ENCODE assay signal across 12 cellular contexts in genomic region chr2:43088148-43089073, GRCh38.
DNase-seq lines count a peak whose midpoint lies in the region; ATAC-seq, FAIRE-seq and TF ChIP-seq lines count a peak whose summit lies in the region.
"Had no signal": no experiment of that assay in that cellular context is flagged by ENCODE, and none has a peak within 500 bp of the region (broad histone marks: within the 10 kb centered on the region; RNA-seq: fewer than 3 reads in every experiment).

No MANE protein-coding gene starts in this region.

- no peaks in the 10 kb centered on the region for H4K20me1 ChIP-seq in osteoblast (ENCODE audit: insufficient read depth, low read length)

- peak in 1 of 2 experiments; percentile 71; a peak in 3 of 6 replicates for ATAC-seq in A549
- no peak for ATAC-seq in Panc1
- no peak for ATAC-seq in HG02981 (IDR thresholded peaks at IDR 0.05; ENCODE audit: unreplicated experiment)

- no TSS peak for BruUV-seq in Panc1 (replicated peaks; lab: Mats Ljungman, UMichigan)

- intact Hi-C loops in Panc1 (cut with micrococcal nuclease; ENCODE audit: unreplicated experiment) (no loop called here), esophagus muscularis mucosa (cut with DNase I) (loop anchor here (5.0 kb wide), 1 partner anchor 139 kb away; the partner anchor contains the start of gene ZFP36L2), lower leg skin (cut with DNase I; ENCODE audit: low total_unique reads) (no loop called here), dorsolateral prefrontal cortex (cut with DNase I) (no loop called here)

- H3K79me2 ChIP-seq in osteoblast (ENCODE audit: insufficient read depth, low read length) = no peaks in the 10 kb centered on the region

- peaks cover 59% of the 10 kb centered on the region for H3K4me1 ChIP-seq in A549
- peaks cover 31% of the 10 kb centered on the region for H3K4me1 ChIP-seq in Panc1 (ENCODE audit: control insufficient read depth, insufficient read depth, low read length)
- peaks cover 42 to 51% (median 48%) of the 10 kb centered on the region in 4 donors for H3K4me1 ChIP-seq in esophagus muscularis mucosa
- H3K4me1 ChIP-seq in osteoblast (ENCODE audit: insufficient read depth, low read length) = peaks cover 45% of the 10 kb centered on the region

- H3K27me3 ChIP-seq in Panc1 (ENCODE audit: control insufficient read depth, insufficient read depth, low read length) (no peaks in the 10 kb centered on the region), esophagus muscularis mucosa (no peaks in the 10 kb centered on the region), osteoblast (ENCODE audit: insufficient read depth, low read length) (no peaks in the 10 kb centered on the region), dorsolateral prefrontal cortex (no peaks in the 10 kb centered on the region)

- peak overlapping the region; percentile 50 for H3K4me2 ChIP-seq in A549
- no peak overlapping the region for H3K4me2 ChIP-seq in osteoblast (ENCODE audit: insufficient read depth, low read length)

- no peak for TF ChIP-seq POLR2A in A549 (IDR thresholded peaks at IDR 0.05; ENCODE audit: low read length)
- no peak for TF ChIP-seq POLR2A in esophagus muscularis mucosa (IDR thresholded peaks at IDR 0.05; ENCODE audit: low read depth)
- no peak for TF ChIP-seq POLR2A in lower leg skin (IDR thresholded peaks at IDR 0.05)

- POLR2A ChIA-PET in A549 (lab: Yijun Ruan, JAX) = interaction anchor here (0.5 to 1.2 kb wide), 3 partner anchors 22 to 139 kb away, joined by 3 to 4 read pairs (median 3); no protein-coding TSS in a partner anchor
- POLR2A ChIA-PET in Panc1 (lab: Charles Lee) = no interaction called here
- POLR2A ChIA-PET in HEK293T (lab: Yijun Ruan, JAX) = no interaction called here

- CTCF ChIA-PET in A549 (lab: Yijun Ruan, JAX) (interaction anchor here (0.7 to 1.4 kb wide), 7 partner anchors 22 to 344 kb away, joined by 3 to 4 read pairs (median 4); no protein-coding TSS in a partner anchor), Panc1 (lab: Charles Lee) (no interaction called here), HEK293T (lab: Yijun Ruan, JAX) (interaction anchor here (0.7 kb wide), 1 partner anchor 11 kb away, joined by 3 read pairs; no protein-coding TSS in a partner anchor)

- FAIRE-seq in A549 (lab: Jason Lieb, UNC) = peak; percentile 79
- FAIRE-seq: islet of Langerhans had no signal

- TF ChIP-seq CTCF in A549 (IDR thresholded peaks at IDR 0.05) (no peak), Panc1 (IDR thresholded peaks at IDR 0.05) (no peak), esophagus muscularis mucosa (IDR thresholded peaks at IDR 0.05) (no peak), osteoblast (IDR thresholded peaks at IDR 0.05; ENCODE audit: extremely low read depth, low read depth, low read length) (no peak), lower leg skin (IDR thresholded peaks at IDR 0.05) (no peak), dorsolateral prefrontal cortex (IDR thresholded peaks at IDR 0.05 in 54 of 56, conservative IDR thresholded peaks at IDR 0.05 in 2 of 56; ENCODE audit: low read depth in 1 of 56, partially characterized antibody in 56 of 56) (no peak)

- H2AFZ ChIP-seq in osteoblast (ENCODE audit: low read length) = no peak overlapping the region

- H3K4me3 ChIP-seq in A549 (no peak overlapping the region), Panc1 (ENCODE audit: low read depth in 2 of 2, low read length in 2 of 2) (no peak overlapping the region), esophagus muscularis mucosa (no peak overlapping the region), osteoblast (ENCODE audit: insufficient read depth, low read length) (no peak overlapping the region), lower leg skin (ENCODE audit: low read depth, poor library complexity, severe bottlenecking) (no peak overlapping the region), dorsolateral prefrontal cortex (no peak overlapping the region)

- H3K9me3 ChIP-seq in A549 (peaks cover 20% of the 10 kb centered on the region), Panc1 (ENCODE audit: control insufficient read depth, insufficient read depth, low read depth, low read length) (peaks cover 7% of the 10 kb centered on the region; the same call in 1 of the 2 replicates), esophagus muscularis mucosa (peaks cover 0 to 7% (median 3%) of the 10 kb centered on the region in 4 donors), osteoblast (ENCODE audit: low read depth, low read length) (peaks cover 5% of the 10 kb centered on the region)

- TF ChIP-seq RAD21 in A549 (conservative IDR thresholded peaks at IDR 0.05 in 1 of 2, IDR thresholded peaks at IDR 0.05 in 1 of 2) = peak; percentile 6 to 16; a peak in 1 of 5 replicates

- H3K36me3 ChIP-seq in Panc1 (ENCODE audit: control insufficient read depth, insufficient read depth, low read length) (no peaks in the 10 kb centered on the region), esophagus muscularis mucosa (no peaks in the 10 kb centered on the region), osteoblast (ENCODE audit: insufficient read depth, low read length) (no peaks in the 10 kb centered on the region)

- 42% methylated on average over 3 of the region's 3 CpGs for WGBS in A549 (ENCODE audit: missing lambda C conversion rate)
- WGBS in esophagus muscularis mucosa = 92% methylated on average over 3 of the region's 3 CpGs
- 70 to 84% methylated on average over 3 of the region's 3 CpGs for WGBS in lower leg skin, 2 donors

- DNase-seq in A549 (ENCODE audit: low read depth in 1 of 2, low spot score in 1 of 2) = peak in 1 of 2 experiments; percentile 66
- no peak for DNase-seq in Panc1 (ENCODE audit: low read depth, low spot score)
- no peak for DNase-seq in esophagus muscularis mucosa (ENCODE audit: extremely low spot score)
- DNase-seq in osteoblast (ENCODE audit: insufficient read length, low spot score, missing footprints) = peak; percentile 90
- DNase-seq in lower leg skin (ENCODE audit: low spot score in 2 of 2) = no peak
- DNase-seq in dorsolateral prefrontal cortex = no peak
- no peak for DNase-seq in HEK293T (ENCODE audit: extremely low spot score)
- DNase-seq: amygdala, NCI-H510A, SHP77 treated with DMSO at 0.1 percent for 48 hours had no signal

- H3K27ac ChIP-seq in A549 (peak overlapping the region; percentile 82 to 90), Panc1 (ENCODE audit: low read length) (peak overlapping the region; percentile 36), esophagus muscularis mucosa (replicated peaks in 1 of 4) (peak overlapping the region; percentile 88 to 95 (median 91)), osteoblast (ENCODE audit: low read depth, low read length) (peak overlapping the region; percentile 94), dorsolateral prefrontal cortex (peak overlapping the region in 4 of 59 donors; percentile 4 to 77 (median 30))

- in situ Hi-C loops in Panc1 (cut with HindIII; ENCODE audit: low pct_unique_long_range_greater_than_20kb, low sequenced_read_pairs) = no loop called here

- TF ChIP-seq EP300 in A549 (IDR thresholded peaks at IDR 0.05) = no peak
- TF ChIP-seq EP300 in esophagus muscularis mucosa (IDR thresholded peaks at IDR 0.05) = no peak

TF ChIP-seq in A549, 52 proteins besides CTCF, POLR2A, EP300 and RAD21 (continues in another document):
- TF ChIP-seq JUNB (IDR thresholded peaks at IDR 0.05) (no peak), REST (IDR thresholded peaks at IDR 0.05) (no peak)

TF ChIP-seq in HEK293T, 16 proteins besides CTCF, POLR2A, EP300 and RAD21:
- no peak for TF ChIP-seq SUZ12 (IDR thresholded peaks at IDR 0.05)
- no peak for TF ChIP-seq FOXM1 (IDR thresholded peaks at IDR 0.05; ENCODE audit: borderline replicate concordance)
- TF ChIP-seq FOXA1 (IDR thresholded peaks at IDR 0.05) = no peak
- no peak for TF ChIP-seq SP1 (IDR thresholded peaks at IDR 0.05)
- TF ChIP-seq ZNF384 (IDR thresholded peaks at IDR 0.05) = no peak
- TF ChIP-seq BHLHE40 (IDR thresholded peaks at IDR 0.05; ENCODE audit: borderline replicate concordance) = no peak
- no peak for TF ChIP-seq ARNT (IDR thresholded peaks at IDR 0.05)
- TF ChIP-seq PKNOX1 (IDR thresholded peaks at IDR 0.05) = no peak
- no peak for TF ChIP-seq LEF1 (IDR thresholded peaks at IDR 0.05; ENCODE audit: borderline replicate concordance)
- TF ChIP-seq ELF4 (IDR thresholded peaks at IDR 0.05) = no peak
- no peak for TF ChIP-seq L3MBTL2 (conservative IDR thresholded peaks at IDR 0.05)
- TF ChIP-seq HDGF (IDR thresholded peaks at IDR 0.05; ENCODE audit: borderline replicate concordance) = no peak
- no peak for TF ChIP-seq CTBP1 (IDR thresholded peaks at IDR 0.05; ENCODE audit: borderline replicate concordance)
- no peak for TF ChIP-seq NFRKB (IDR thresholded peaks at IDR 0.05)
- no peak for TF ChIP-seq TARDBP (IDR thresholded peaks at IDR 0.05)
- TF ChIP-seq FOXK2 (IDR thresholded peaks at IDR 0.05) = no peak
